29 cellular contexts compared by ENCODE assay signal in genomic region chr19:30049844-30050667, GRCh38.
DNase-seq lines count a peak whose midpoint lies in the region; ATAC-seq and TF ChIP-seq lines count a peak whose summit lies in the region.
"Had no signal": no experiment of that assay in that cellular context is flagged by ENCODE, and none has a peak within 500 bp of the region (broad histone marks: within the 10 kb centered on the region; RNA-seq: fewer than 3 reads in every experiment).

No MANE protein-coding gene starts in this region.

- intact Hi-C loops in ovary (cut with DNase I) = no loop called here

- H3K4me3 ChIP-seq in ovary = no peak overlapping the region
- H3K4me3 ChIP-seq: coronary artery, stomach had no signal

- H3K27ac Mint-ChIP-seq in mesothelial cell of epicardium = peak overlapping the region; percentile 57
- peak overlapping the region; percentile 38 for H3K27ac Mint-ChIP-seq in type B pancreatic cell
- H3K27ac Mint-ChIP-seq: activated naive CD4-positive, alpha-beta T cell treated with anti-CD3 and anti-CD28 coated beads, Interleukin-2, amount 50 U/mL, for 24 hours; CD14-positive monocyte; H9 had no signal

- H3K27me3 Mint-ChIP-seq in mesothelial cell of epicardium (ENCODE audit: low read depth) = peaks cover 5% of the 10 kb centered on the region
- H3K27me3 Mint-ChIP-seq in type B pancreatic cell = peaks cover 7% of the 10 kb centered on the region
- H3K27me3 Mint-ChIP-seq: activated naive CD4-positive, alpha-beta T cell treated with anti-CD3 and anti-CD28 coated beads, Interleukin-2, amount 50 U/mL, for 24 hours; effector memory CD8-positive, alpha-beta T cell had no signal

- H3K4me1 Mint-ChIP-seq in mesothelial cell of epicardium (peaks cover 39% of the 10 kb centered on the region), type B pancreatic cell (ENCODE audit: unreplicated experiment) (peaks cover 29% of the 10 kb centered on the region)

- TF ChIP-seq CTCF in mesothelial cell of epicardium (IDR thresholded peaks at IDR 0.05; ENCODE audit: unreplicated experiment) (no peak), type B pancreatic cell (conservative IDR thresholded peaks at IDR 0.05) (no peak), ovary (IDR thresholded peaks at IDR 0.05) (no peak)

- H3K9me3 Mint-ChIP-seq in mesothelial cell of epicardium (no peaks in the 10 kb centered on the region), type B pancreatic cell (no peaks in the 10 kb centered on the region)
- H3K9me3 Mint-ChIP-seq: activated naive CD4-positive, alpha-beta T cell treated with anti-CD3 and anti-CD28 coated beads, Interleukin-2, amount 50 U/mL, for 24 hours; effector memory CD8-positive, alpha-beta T cell; H9 had no signal

- WGBS in ovary, 3 donors = 58 to 69% (median 61%) methylated on average over 13 of the region's 13 CpGs

- no peaks in the 10 kb centered on the region for H3K27me3 ChIP-seq in ovary
- H3K27me3 ChIP-seq: stomach had no signal

- ATAC-seq in GM18502 (IDR thresholded peaks at IDR 0.05; ENCODE audit: poor library complexity, unreplicated experiment) = no peak
- ATAC-seq: effector memory CD8-positive, alpha-beta T cell; left colon had no signal

- H3K27ac ChIP-seq in cingulate gyrus (ENCODE audit: low read depth, low read length) (peak overlapping the region; percentile 96), ovary (no peak overlapping the region)
- H3K27ac ChIP-seq: HL-60, stomach had no signal

- H3K36me3 Mint-ChIP-seq in mesothelial cell of epicardium (no peaks in the 10 kb centered on the region), type B pancreatic cell (no peaks in the 10 kb centered on the region)
- H3K36me3 Mint-ChIP-seq: activated naive CD4-positive, alpha-beta T cell treated with anti-CD3 and anti-CD28 coated beads, Interleukin-2, amount 50 U/mL, for 24 hours had no signal

- H3K4me3 Mint-ChIP-seq in mesothelial cell of epicardium (peak overlapping the region; percentile 2), type B pancreatic cell (peak overlapping the region; percentile 21)
- H3K4me3 Mint-ChIP-seq: activated naive CD4-positive, alpha-beta T cell treated with anti-CD3 and anti-CD28 coated beads, Interleukin-2, amount 50 U/mL, for 24 hours; CD14-positive monocyte; effector memory CD8-positive, alpha-beta T cell; H9 had no signal

- H3K36me3 ChIP-seq in ovary = no peaks in the 10 kb centered on the region
- H3K36me3 ChIP-seq: stomach had no signal

- DNase-seq in SK-N-DZ (ENCODE audit: low spot score) (peak; percentile 83), mesothelial cell of epicardium (ENCODE audit: low spot score in 2 of 2, unreplicated experiment in 2 of 2) (no peak), type B pancreatic cell (ENCODE audit: extremely low spot score, unreplicated experiment) (no peak), ovary (no peak), A172 (ENCODE audit: low spot score) (no peak)
- DNase-seq: activated CD4-positive, alpha-beta T cell treated with anti-CD3 and anti-CD28 coated beads, Interleukin-2, amount 50 U/mL, for 48 hours; activated CD4-positive, CD25-positive, alpha-beta regulatory T cell; activated CD8-positive, alpha-beta memory T cell treated with anti-CD3 and anti-CD28 coated beads, Interleukin-2, amount 50 U/mL, for 4 hours; DMS79; effector memory CD8-positive, alpha-beta T cell; GDM1; H9; Kasumi-1; left colon; mammary epithelial cell; NCI-H1436 treated with DMSO at 0.1 percent for 48 hours; NCI-H510A treated with DMSO at 0.1 percent for 48 hours; retina; SHP77 treated with DMSO at 0.1 percent for 48 hours; stimulated activated CD4-positive, alpha-beta T cell treated with anti-CD3 and anti-CD28 coated beads, Interleukin-2, amount 100 ng/mL, for 24 hours; stomach; T-helper 1 cell; trophoblast cell had no signal

- no peaks in the 10 kb centered on the region for H3K4me1 ChIP-seq in ovary (ENCODE audit: insufficient read depth)
- H3K4me1 ChIP-seq: stomach had no signal

- no peaks in the 10 kb centered on the region for H3K9me3 ChIP-seq in ovary
- H3K9me3 ChIP-seq: stomach had no signal

- TF ChIP-seq EP300 in ovary (IDR thresholded peaks at IDR 0.05) = no peak

- TF ChIP-seq POLR2A in ovary (IDR thresholded peaks at IDR 0.05) = no peak
